Comparison of ENCODE assay signal across 1 cellular context in the genomic region with DNA sequence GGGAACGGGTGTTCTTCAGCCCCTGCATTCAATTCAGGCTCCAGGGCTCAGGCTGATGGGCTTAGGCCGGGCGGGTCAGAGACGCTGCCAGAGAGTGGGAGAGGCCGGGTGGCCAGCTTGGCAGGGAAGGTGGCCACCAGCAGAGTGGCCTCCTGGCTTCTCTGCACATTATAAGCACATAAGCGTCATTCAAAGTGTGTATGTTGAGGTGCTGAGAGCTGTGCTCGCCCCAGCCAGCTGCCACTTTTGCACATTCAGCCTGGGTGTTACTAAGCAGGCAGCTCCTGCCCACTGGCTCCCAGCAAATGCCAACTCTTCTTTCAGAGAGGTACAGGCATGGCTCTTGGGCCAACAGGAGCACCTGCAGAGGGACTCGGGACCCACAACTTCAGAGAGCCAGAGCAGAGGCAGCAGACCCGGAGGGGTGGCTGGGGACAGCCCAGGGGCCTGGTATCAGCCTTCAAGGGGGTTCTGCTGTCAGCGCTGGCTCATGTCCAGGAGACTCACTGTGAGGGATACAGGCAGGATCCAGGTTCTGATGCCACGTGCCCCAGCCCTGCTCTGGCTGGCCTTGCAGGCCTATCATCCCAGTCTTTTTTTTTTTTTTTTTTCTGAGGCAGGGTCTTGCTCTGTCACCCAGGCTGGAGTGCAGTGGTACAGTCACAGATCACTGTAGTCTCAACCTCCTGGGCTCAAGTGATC.
TF ChIP-seq lines count a peak whose summit lies in the region.

No MANE protein-coding gene starts in this region.

TF ChIP-seq in SK-N-SH treated with all-trans-retinoic acid at 6 μM for 48 hours, 23 proteins besides CTCF, POLR2A, EP300 and RAD21 (continued from another document):
- TF ChIP-seq, protein P1, sequence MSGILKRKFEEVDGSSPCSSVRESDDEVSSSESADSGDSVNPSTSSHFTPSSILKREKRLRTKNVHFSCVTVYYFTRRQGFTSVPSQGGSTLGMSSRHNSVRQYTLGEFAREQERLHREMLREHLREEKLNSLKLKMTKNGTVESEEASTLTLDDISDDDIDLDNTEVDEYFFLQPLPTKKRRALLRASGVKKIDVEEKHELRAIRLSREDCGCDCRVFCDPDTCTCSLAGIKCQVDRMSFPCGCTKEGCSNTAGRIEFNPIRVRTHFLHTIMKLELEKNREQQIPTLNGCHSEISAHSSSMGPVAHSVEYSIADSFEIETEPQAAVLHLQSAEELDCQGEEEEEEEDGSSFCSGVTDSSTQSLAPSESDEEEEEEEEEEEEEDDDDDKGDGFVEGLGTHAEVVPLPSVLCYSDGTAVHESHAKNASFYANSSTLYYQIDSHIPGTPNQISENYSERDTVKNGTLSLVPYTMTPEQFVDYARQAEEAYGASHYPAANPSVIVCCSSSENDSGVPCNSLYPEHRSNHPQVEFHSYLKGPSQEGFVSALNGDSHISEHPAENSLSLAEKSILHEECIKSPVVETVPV (CRISPR knock-in tag; IDR thresholded peaks at IDR 0.05), result no peak
- no peak for TF ChIP-seq PPARA (CRISPR knock-in tag; IDR thresholded peaks at IDR 0.05; ENCODE audit: borderline replicate concordance)
- TF ChIP-seq ZFP3 (CRISPR knock-in tag; IDR thresholded peaks at IDR 0.05), result no peak
